24 cellular contexts compared by ENCODE assay signal in genomic region chr13:25948910-25949309, GRCh38.
A peak's percentile ranks its signal among the peaks of the same experiment; 100 is the strongest.
DNase-seq lines count a peak whose midpoint lies in the region; FAIRE-seq and TF ChIP-seq lines count a peak whose summit lies in the region.
"Had no signal": no experiment of that assay in that cellular context is flagged by ENCODE, and none has a peak within 500 bp of the region (broad histone marks: within the 10 kb centered on the region; RNA-seq: fewer than 3 reads in every experiment).

No MANE protein-coding gene starts in this region.

- H3K27me3 ChIP-seq in mammary epithelial cell (ENCODE audit: insufficient read depth, low read length): no peaks in the 10 kb centered on the region
- H3K27me3 ChIP-seq in breast epithelium: peaks cover 0 to 3% of the 10 kb centered on the region in 2 donors
- H3K27me3 ChIP-seq in bronchial epithelial cell (ENCODE audit: control insufficient read depth, insufficient read depth, low read length): no peaks in the 10 kb centered on the region
- no peaks in the 10 kb centered on the region for H3K27me3 ChIP-seq in sigmoid colon
- H3K27me3 ChIP-seq in mesenchymal stem cell (ENCODE audit: control insufficient read depth in 1 of 2, insufficient read depth in 1 of 2, low read length in 2 of 2): peaks cover 0 to 19% of the 10 kb centered on the region in 2 experiments

- H3K4me3 ChIP-seq in mammary epithelial cell (replicated peaks in 1 of 3; ENCODE audit: insufficient read depth in 1 of 3, low read depth in 2 of 3, low read length in 3 of 3) (no peak overlapping the region), breast epithelium (no peak overlapping the region), bronchial epithelial cell (ENCODE audit: low read depth, low read length) (no peak overlapping the region), sigmoid colon (no peak overlapping the region), mesenchymal stem cell (ENCODE audit: insufficient read depth in 1 of 2, low read depth in 1 of 2, low read length in 2 of 2) (no peak overlapping the region)

- no peak overlapping the region for H4K8ac ChIP-seq in mesenchymal stem cell (ENCODE audit: low read length)

- DNase-seq in mammary epithelial cell (peak; percentile 42), breast epithelium (ENCODE audit: low spot score in 2 of 2) (no peak), bronchial epithelial cell (ENCODE audit: low read depth) (peak; percentile 18), glomerular visceral epithelial cell (ENCODE audit: extremely low spot score) (peak; percentile 29), sigmoid colon (no peak), HTR-8/SVneo (ENCODE audit: insufficient read length, low spot score) (no peak), mesenchymal stem cell (no peak)
- DNase-seq in stimulated activated CD8-positive, alpha-beta memory T cell treated with anti-CD3 and anti-CD28 coated beads, Interleukin-4, amount 100 ng/mL, for 48 hours: no peak
- DNase-seq: 8988T; CD4-positive, alpha-beta T cell; HCEC 1CT; Kasumi-1; MV-4-11; NCI-H1105; NCI-H1436 treated with DMSO at 0.1 percent for 48 hours; NCI-H2029; NCI-H526 treated with DMSO at 0.1 percent for 48 hours; SHP77 had no signal

- CTCF ChIA-PET in mammary epithelial cell (lab: Charles Lee; ENCODE audit: low non-redundant PET): no interaction called here

- H3K36me3 ChIP-seq in mammary epithelial cell (ENCODE audit: insufficient read depth, low read length) (no peaks in the 10 kb centered on the region), breast epithelium (no peaks in the 10 kb centered on the region), bronchial epithelial cell (ENCODE audit: control insufficient read depth, insufficient read depth, low read length) (no peaks in the 10 kb centered on the region), sigmoid colon (no peaks in the 10 kb centered on the region), mesenchymal stem cell (ENCODE audit: control insufficient read depth in 1 of 2, insufficient read depth in 2 of 2, low read depth in 1 of 2, low read length in 2 of 2) (no peaks in the 10 kb centered on the region)

- TF ChIP-seq POLR2A in breast epithelium (IDR thresholded peaks at IDR 0.05) (no peak), sigmoid colon (IDR thresholded peaks at IDR 0.05) (no peak)

- no peak overlapping the region for H3K14ac ChIP-seq in mesenchymal stem cell (ENCODE audit: low read length in 2 of 2)

- no peak overlapping the region for H4K91ac ChIP-seq in mesenchymal stem cell (ENCODE audit: low read length)

- H2AFZ ChIP-seq in mammary epithelial cell (ENCODE audit: low read depth, low read length) (no peak overlapping the region), mesenchymal stem cell (ENCODE audit: low read depth, low read length) (no peak overlapping the region)

- H3K9me3 ChIP-seq in mammary epithelial cell (replicated peaks; ENCODE audit: insufficient read depth, low read length) (no peaks in the 10 kb centered on the region), breast epithelium (peaks cover 0 to 7% of the 10 kb centered on the region in 2 donors), sigmoid colon (no peaks in the 10 kb centered on the region), mesenchymal stem cell (ENCODE audit: control insufficient read depth, low read length) (no peaks in the 10 kb centered on the region)

- H2AK5ac ChIP-seq in mesenchymal stem cell (ENCODE audit: low read length, severe bottlenecking): no peak overlapping the region

- no peak overlapping the region for H3K4ac ChIP-seq in mesenchymal stem cell (ENCODE audit: low read depth in 1 of 2, low read length in 2 of 2)

- in situ Hi-C loops in mammary epithelial cell (cut with MboI; ENCODE audit: low sequenced_read_pairs in 2 of 2): no loop called here

- no peak for TF ChIP-seq EP300 in sigmoid colon (IDR thresholded peaks at IDR 0.05)

- H4K20me1 ChIP-seq in mammary epithelial cell (ENCODE audit: insufficient read depth, low read length): no peaks in the 10 kb centered on the region

- no peaks in the 10 kb centered on the region for H3K79me1 ChIP-seq in mesenchymal stem cell (replicated peaks; ENCODE audit: low read length, poor library complexity, severe bottlenecking)

- H3K4me2 ChIP-seq in mammary epithelial cell (ENCODE audit: insufficient read depth, low read depth, low read length): no peak overlapping the region
- H3K4me2 ChIP-seq in mesenchymal stem cell (ENCODE audit: low read length, poor library complexity, severe bottlenecking): no peak overlapping the region

- WGBS in mammary epithelial cell (ENCODE audit: low coverage, missing lambda C conversion rate): 64% methylated on average over 3 of the region's 3 CpGs
- WGBS in sigmoid colon, 2 donors: 66 to 83% methylated on average over 3 of the region's 3 CpGs
- WGBS in mesenchymal stem cell: 71% methylated on average over 3 of the region's 3 CpGs

- no peak overlapping the region for H3K23ac ChIP-seq in mesenchymal stem cell (ENCODE audit: low read length in 2 of 2)

- peaks cover 12% of the 10 kb centered on the region for H3K4me1 ChIP-seq in mammary epithelial cell (ENCODE audit: insufficient read depth, low read length)
- no peaks in the 10 kb centered on the region for H3K4me1 ChIP-seq in breast epithelium
- H3K4me1 ChIP-seq in sigmoid colon: peaks cover 0 to 9% (median 6%) of the 10 kb centered on the region in 4 donors
- peaks cover 22% of the 10 kb centered on the region for H3K4me1 ChIP-seq in mesenchymal stem cell (ENCODE audit: control insufficient read depth, insufficient read depth, low read depth, low read length)

- intact Hi-C loops in mammary epithelial cell (cut with micrococcal nuclease) (no loop called here), breast epithelium (cut with DNase I; ENCODE audit: low total_unique reads) (loop anchor here (1.0 kb wide), 1 partner anchor 8 kb away; no protein-coding TSS in a partner anchor), sigmoid colon (cut with DNase I) (no loop called here)

- dilution Hi-C loops in mammary epithelial cell (cut with HindIII; ENCODE audit: low sequenced_read_pairs): no loop called here

- no peak for FAIRE-seq in bronchial epithelial cell (lab: Jason Lieb, UNC)
- no peak for FAIRE-seq in HTR-8/SVneo (lab: Jason Lieb, UNC)
- FAIRE-seq: D721Med, G401.6, H1, HepG2 had no signal

- H3K79me2 ChIP-seq in mammary epithelial cell (ENCODE audit: insufficient read depth, low read length): no peaks in the 10 kb centered on the region

- no peak overlapping the region for H3K18ac ChIP-seq in mesenchymal stem cell (ENCODE audit: low read depth in 1 of 2, low read length in 2 of 2)

- TF ChIP-seq CTCF in mammary epithelial cell (conservative IDR thresholded peaks at IDR 0.05 in 1 of 2, IDR thresholded peaks at IDR 0.05 in 1 of 2; ENCODE audit: extremely low read depth in 1 of 2, insufficient read depth in 1 of 2, low read depth in 1 of 2, low read length in 2 of 2): no peak
- no peak for TF ChIP-seq CTCF in breast epithelium (IDR thresholded peaks at IDR 0.05)
- TF ChIP-seq CTCF in bronchial epithelial cell (IDR thresholded peaks at IDR 0.05; ENCODE audit: insufficient read depth, low read length, severe bottlenecking): no peak
- TF ChIP-seq CTCF in sigmoid colon (IDR thresholded peaks at IDR 0.05): no peak

- no peak overlapping the region for H2BK12ac ChIP-seq in mesenchymal stem cell (ENCODE audit: low read length in 2 of 2)

- no peak overlapping the region for H2BK120ac ChIP-seq in mesenchymal stem cell (ENCODE audit: low read depth, low read length)

- no peak overlapping the region for H2BK5ac ChIP-seq in mesenchymal stem cell (ENCODE audit: low read depth, low read length, poor library complexity, severe bottlenecking)

- H3K9ac ChIP-seq in mammary epithelial cell (ENCODE audit: insufficient read depth, low read length): no peak overlapping the region
- no peak overlapping the region for H3K9ac ChIP-seq in mesenchymal stem cell (ENCODE audit: low read length)

- BruUV-seq in mammary epithelial cell (replicated peaks; lab: Mats Ljungman, UMichigan): no TSS peak

- H3K27ac ChIP-seq in mammary epithelial cell (ENCODE audit: insufficient read depth, low read depth, low read length) (no peak overlapping the region), breast epithelium (no peak overlapping the region), sigmoid colon (no peak overlapping the region), mesenchymal stem cell (ENCODE audit: low read length, poor library complexity, severe bottlenecking) (no peak overlapping the region)
- H3K27ac ChIP-seq: HL-60, RWPE1 had no signal

- H2BK15ac ChIP-seq in mesenchymal stem cell (ENCODE audit: low read depth, poor library complexity, severe bottlenecking): no peak overlapping the region

Comparison
In these comparisons a context has a peak if more than half of its experiments do, and no peak if none do; other contexts are left out.
1. DNase-seq: peak in mammary epithelial cell (single experiment), bronchial epithelial cell (single experiment) and glomerular visceral epithelial cell (single experiment); none in breast epithelium (0 of 2), sigmoid colon (single experiment), HTR-8/SVneo (single experiment), mesenchymal stem cell (single experiment) and stimulated activated CD8-positive, alpha-beta memory T cell treated with anti-CD3 and anti-CD28 coated beads, Interleukin-4, amount 100 ng/mL, for 48 hours (single experiment).